9 cellular contexts compared by ENCODE assay signal in the genomic region with DNA sequence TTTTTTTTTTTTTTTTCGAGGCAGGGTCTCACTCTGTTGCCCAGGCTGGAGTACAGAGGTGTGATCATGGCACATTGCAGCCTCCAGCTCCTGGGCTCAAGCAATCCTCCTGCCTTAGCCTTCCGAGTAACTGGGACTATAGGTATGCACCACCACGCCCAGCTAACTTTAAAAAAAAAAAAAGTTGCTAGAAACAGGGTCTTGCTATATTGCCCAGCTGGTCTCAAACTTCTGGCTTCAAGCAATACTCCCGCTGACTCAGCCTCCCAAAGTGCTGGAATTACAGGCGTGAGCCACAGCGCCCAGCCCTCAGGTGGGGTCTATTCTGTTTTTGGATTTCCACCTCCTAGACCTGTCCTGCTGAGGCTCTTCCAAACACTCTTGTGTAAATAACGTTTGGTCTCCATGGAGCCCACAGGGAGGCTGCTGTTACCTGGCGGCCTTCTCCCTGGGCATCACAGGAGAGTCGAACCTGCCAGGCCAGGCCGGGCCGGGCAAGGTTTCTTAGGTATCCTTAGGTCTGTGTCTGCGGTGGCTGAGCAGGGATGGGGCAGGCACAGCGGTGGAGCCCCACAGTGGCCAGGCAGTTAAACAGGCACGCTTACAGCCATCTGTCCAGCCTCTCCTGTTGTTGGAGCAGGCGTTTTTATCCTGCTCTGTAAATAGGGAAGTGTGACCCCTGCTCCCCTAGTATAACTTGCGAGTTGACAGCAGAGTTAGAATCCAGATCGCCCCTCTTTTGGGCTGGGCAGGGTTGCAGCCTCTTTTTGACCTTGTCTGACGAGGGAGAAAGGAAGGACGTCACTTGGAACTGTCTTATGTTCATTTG. TPM values are rescaled to one million over a fixed set of nuclear protein-coding genes. Genes with fewer than 3 reads are reported as not detected.
A peak's percentile ranks its signal among the peaks of the same experiment; 100 is the strongest.
DNase-seq lines count a peak whose midpoint lies in the region; ATAC-seq, FAIRE-seq and TF ChIP-seq lines count a peak whose summit lies in the region.
"Had no signal": no experiment of that assay in that cellular context is flagged by ENCODE, and none has a peak within 500 bp of the region (broad histone marks: within the 10 kb centered on the region; RNA-seq: fewer than 3 reads in every experiment).

No MANE protein-coding gene starts in this region.

- TF ChIP-seq EP300 in K562 (IDR thresholded peaks at IDR 0.05; ENCODE audit: low read length): no peak

- H3K27me3 Mint-ChIP-seq in activated CD8-positive, alpha-beta T cell treated with anti-CD3 and anti-CD28 coated beads for 36 hours: no peaks in the 10 kb centered on the region

- H3K79me2 ChIP-seq in K562 (ENCODE audit: control insufficient read depth, insufficient read depth, low read length) (peaks cover 57% of the 10 kb centered on the region), hepatocyte (peaks cover 88% of the 10 kb centered on the region)

- H3K4me3 ChIP-seq in K562 (no peak overlapping the region), hepatocyte (no peak overlapping the region), small intestine (ENCODE audit: low read depth in 1 of 2, low read length in 2 of 2) (no peak overlapping the region)

- peaks cover 0 to 11% of the 10 kb centered on the region in 2 experiments; a peak in 2 of 5 replicates for H3K4me1 ChIP-seq in K562 (replicated peaks in 1 of 2; ENCODE audit: control insufficient read depth in 2 of 2, insufficient read depth in 2 of 2, low read length in 2 of 2)
- peaks cover 14% of the 10 kb centered on the region for H3K4me1 ChIP-seq in hepatocyte (ENCODE audit: insufficient read depth)
- peaks cover 0 to 2% of the 10 kb centered on the region in 2 donors for H3K4me1 ChIP-seq in small intestine (ENCODE audit: control insufficient read depth in 2 of 2, insufficient read depth in 1 of 2, low read depth in 1 of 2, low read length in 1 of 2)

- H3K9me1 ChIP-seq in K562 (ENCODE audit: control insufficient read depth, insufficient read depth, low read length): no peaks in the 10 kb centered on the region

- POLR2A ChIA-PET in K562 (lab: Yijun Ruan, JAX): interaction anchor here (0.6 to 1.4 kb wide), 2 partner anchors 17 to 287 kb away, joined by 3 to 6 read pairs; no protein-coding TSS in a partner anchor
- POLR2A ChIA-PET in activated CD8-positive, alpha-beta T cell treated with anti-CD3 and anti-CD28 coated beads for 36 hours (lab: Charles Lee): interaction anchor here (1.0 kb wide), 1 partner anchor 12 kb away, joined by 3 read pairs; no protein-coding TSS in a partner anchor

- H3K9me2 ChIP-seq in hepatocyte (replicated peaks; ENCODE audit: insufficient read depth): no peaks in the 10 kb centered on the region

- peak; percentile 91 for ATAC-seq in K562
- no peak for ATAC-seq in activated CD8-positive, alpha-beta T cell treated with anti-CD3 and anti-CD28 coated beads for 36 hours

- H3K9me3 ChIP-seq in K562 (replicated peaks; ENCODE audit: control insufficient read depth, insufficient read depth, low read depth, low read length) (no peaks in the 10 kb centered on the region), hepatocyte (ENCODE audit: low read depth) (no peaks in the 10 kb centered on the region), small intestine (ENCODE audit: control insufficient read depth, low read depth) (no peaks in the 10 kb centered on the region)

- CTCF ChIA-PET in K562 (lab: Yijun Ruan, JAX; ENCODE audit: low intra/inter-chr PET ratio): no interaction called here
- CTCF ChIA-PET in activated CD8-positive, alpha-beta T cell treated with anti-CD3 and anti-CD28 coated beads for 36 hours (lab: Charles Lee): no interaction called here

- no peak overlapping the region for H3K27ac Mint-ChIP-seq in activated CD8-positive, alpha-beta T cell treated with anti-CD3 and anti-CD28 coated beads for 36 hours

- TF ChIP-seq RAD21 in K562 (CRISPR knock-in tag; conservative IDR thresholded peaks at IDR 0.05 in 1 of 2, IDR thresholded peaks at IDR 0.05 in 1 of 2): peak in 1 of 2 experiments; percentile 58; a peak in 2 of 4 replicates

- H3K9me3 Mint-ChIP-seq in activated CD8-positive, alpha-beta T cell treated with anti-CD3 and anti-CD28 coated beads for 36 hours: no peaks in the 10 kb centered on the region

- peaks cover 7% of the 10 kb centered on the region for H4K20me1 ChIP-seq in K562 (replicated peaks; ENCODE audit: control insufficient read depth, insufficient read depth, low read length)
- peaks cover 5% of the 10 kb centered on the region for H4K20me1 ChIP-seq in hepatocyte (ENCODE audit: insufficient read depth, poor library complexity, severe bottlenecking)

- DNase-seq in HCEC 1CT: peak; percentile 35
- peak in 2 of 4 experiments; percentile 43 to 45 for DNase-seq in K562 (ENCODE audit: extremely low read depth in 1 of 4, low spot score in 3 of 4)
- peak; percentile 39 for DNase-seq in hepatocyte (ENCODE audit: low spot score)
- peak; percentile 73 for DNase-seq in small intestine
- no peak for DNase-seq in NCI-H2107 treated with DMSO at 0.1 percent for 48 hours (lab: John Stamatoyannopoulos, UW; ENCODE audit: unreplicated experiment)
- DNase-seq in GF-D8 (lab: John Stamatoyannopoulos, UW): no peak
- DNase-seq in NCI-H2029 (lab: John Stamatoyannopoulos, UW): no peak
- no peak for DNase-seq in activated CD8-positive, alpha-beta T cell treated with anti-CD3 and anti-CD28 coated beads for 36 hours

- intact Hi-C loops in K562 (cut with micrococcal nuclease): no loop called here
- intact Hi-C loops in activated CD8-positive, alpha-beta T cell treated with anti-CD3 and anti-CD28 coated beads for 36 hours (cut with micrococcal nuclease): no loop called here

- FAIRE-seq in K562 (lab: Jason Lieb, UNC) (no peak), small intestine (lab: Jason Lieb, UNC) (no peak)

- H3K27me3 ChIP-seq in K562 (ENCODE audit: control insufficient read depth in 2 of 2, insufficient read depth in 2 of 2, low read length in 2 of 2) (no peaks in the 10 kb centered on the region), hepatocyte (no peaks in the 10 kb centered on the region), small intestine (ENCODE audit: control insufficient read depth in 2 of 2, insufficient read depth in 2 of 2, low read length in 2 of 2) (no peaks in the 10 kb centered on the region)

- H3K36me3 Mint-ChIP-seq in activated CD8-positive, alpha-beta T cell treated with anti-CD3 and anti-CD28 coated beads for 36 hours (ENCODE audit: low read depth): peaks cover 14% of the 10 kb centered on the region

- TF ChIP-seq CTCF in K562 (IDR thresholded peaks at IDR 0.05 in 2 of 3, conservative IDR thresholded peaks at IDR 0.05 in 1 of 3; ENCODE audit: insufficient read depth in 2 of 3, low read depth in 1 of 3, low read length in 3 of 3) (peak; percentile 52 to 57 (median 52); a peak in 5 of 6 replicates), hepatocyte (IDR thresholded peaks at IDR 0.05; ENCODE audit: poor library complexity) (peak; percentile 23)
- no peak for TF ChIP-seq CTCF in activated CD8-positive, alpha-beta T cell treated with anti-CD3 and anti-CD28 coated beads for 36 hours (IDR thresholded peaks at IDR 0.05)

- H3K36me3 ChIP-seq in K562 (ENCODE audit: control insufficient read depth, insufficient read depth, low read length): peaks cover 25% of the 10 kb centered on the region; the same call in 2 of the 3 replicates
- no peaks in the 10 kb centered on the region for H3K36me3 ChIP-seq in hepatocyte (replicated peaks; ENCODE audit: insufficient read depth, low read depth)
- no peaks in the 10 kb centered on the region for H3K36me3 ChIP-seq in small intestine (ENCODE audit: control insufficient read depth in 2 of 2, insufficient read depth in 2 of 2, low read length in 2 of 2)

- H3K4me2 ChIP-seq in K562 (ENCODE audit: insufficient read depth, low read length): no peak overlapping the region
- H3K4me2 ChIP-seq in hepatocyte: peak overlapping the region; percentile 60

- 56% methylated on average over 18 of the region's 19 CpGs for WGBS in K562 (ENCODE audit: insufficient coverage, low coverage, missing lambda C conversion rate)
- 75% methylated on average over 17 of the region's 19 CpGs for WGBS in hepatocyte (ENCODE audit: low lambda C conversion rate, missing lambda C conversion rate)
- WGBS in small intestine, 3 donors: 38 to 63% (median 51%) methylated on average over 18 to 19 of the region's 19 CpGs

- BruUV-seq in K562 (replicated peaks; lab: Mats Ljungman, UMichigan): no TSS peak

- H3K27ac ChIP-seq in K562 (ENCODE audit: extremely low read depth, low read depth, low read length): no peak overlapping the region
- peak overlapping the region; percentile 85 for H3K27ac ChIP-seq in hepatocyte
- H3K27ac ChIP-seq in small intestine (ENCODE audit: low read depth in 1 of 2, low read length in 1 of 2): peak overlapping the region; percentile 80 to 82

- peaks cover 22% of the 10 kb centered on the region for H3K4me1 Mint-ChIP-seq in activated CD8-positive, alpha-beta T cell treated with anti-CD3 and anti-CD28 coated beads for 36 hours (ENCODE audit: low read depth)

- in situ Hi-C loops in K562 (cut with MboI): no loop called here

- peak overlapping the region in 1 of 2 experiments; percentile 6; a peak in 1 of 4 replicates for H3K9ac ChIP-seq in K562 (ENCODE audit: insufficient read depth in 1 of 2, low read depth in 2 of 2, low read length in 2 of 2)

- TF ChIP-seq POLR2A in K562 (conservative IDR thresholded peaks at IDR 0.05): no peak

- no peak overlapping the region for H2AFZ ChIP-seq in K562 (ENCODE audit: low read depth, low read length)
- no peak overlapping the region for H2AFZ ChIP-seq in hepatocyte

- H3K4me3 Mint-ChIP-seq in activated CD8-positive, alpha-beta T cell treated with anti-CD3 and anti-CD28 coated beads for 36 hours: no peak overlapping the region

RNA-seq across cellular contexts. Expression of a gene that starts 18.8 kb away (rescaled TPM):
- total RNA-seq in K562 (2011; cell fraction: chromatin; rRNA removed; ENCODE audit: low replicate concordance): 33.4 and 106 TPM in 2 replicates
- 69.5 and 71.2 TPM in 2 replicates for total RNA-seq in K562 (2011; cell fraction: nucleolus; rRNA removed)
- 36.4 and 44.3 TPM in 2 replicates for total RNA-seq in K562 (2011; cell fraction: nucleoplasm; rRNA removed)
- total RNA-seq in K562 (2014; rRNA removed) (28.6 and 36.7 TPM in 2 replicates), K562 (2014; rRNA removed; fragmentation: Illumina TruSeq; extraction: Trizol) (7.8 and 15.6 TPM in 2 replicates), K562 (2015; rRNA removed; fragmentation: Illumina TruSeq; extraction: Trizol) (33.2 and 34.3 TPM in 2 replicates), K562 (2021) (63.7 and 65.3 TPM in 2 replicates), hepatocyte (38.9 and 43.1 TPM in 2 replicates)
- polyA plus RNA-seq in K562 (2011; rRNA removed) (34.9 and 54.1 TPM in 2 replicates), K562 (2014; fragmentation: Illumina TruSeq; extraction: Trizol) (35.1 and 47.8 TPM in 2 replicates), K562 (2014; fragmentation: Nextera tagmentation; extraction: Ambion mirVana) (under 1 TPM; 0.27 to 0.78 TPM), K562 (2014; rRNA removed) (41.1 and 42.7 TPM in 2 replicates), hepatocyte (30.6 and 31.8 TPM in 2 replicates), small intestine (10 to 100 TPM; 18.6 to 29.0 (median 23.2) TPM)
- polyA plus RNA-seq in K562 (2011; cell fraction: cytosol; rRNA removed): 50.7 and 63.4 TPM in 2 replicates
- polyA plus RNA-seq in K562 (2011; cell fraction: nucleus; rRNA removed): 122 and 150 TPM in 2 replicates
- polyA plus RNA-seq in K562 (2012): 43.7 and 66.8 TPM in 2 replicates
- polyA minus RNA-seq in K562 (2011; rRNA and poly(A)+ RNA removed): 17.2 and 24.3 TPM in 2 replicates
- 35.5 and 58.1 TPM in 2 replicates for polyA minus RNA-seq in K562 (2011; cell fraction: cytosol; rRNA and poly(A)+ RNA removed)
- 17.6 and 24.7 TPM in 2 replicates for polyA minus RNA-seq in K562 (2011; cell fraction: nucleus; rRNA and poly(A)+ RNA removed)
- 10 to 100 TPM; 41.5 to 42.9 TPM for total RNA-seq in activated CD8-positive, alpha-beta T cell treated with anti-CD3 and anti-CD28 coated beads for 36 hours

RNA-seq across cellular contexts. Expression of a gene that starts 33.1 kb away (rescaled TPM):
- total RNA-seq in K562 (2011; cell fraction: chromatin; rRNA removed; ENCODE audit: low replicate concordance): 0.86 and 1.9 TPM in 2 replicates
- 1.1 and 1.8 TPM in 2 replicates for total RNA-seq in K562 (2011; cell fraction: nucleolus; rRNA removed)
- 1.1 and 1.6 TPM in 2 replicates for total RNA-seq in K562 (2011; cell fraction: nucleoplasm; rRNA removed)
- total RNA-seq in K562 (2014; rRNA removed) (0.41 and 0.78 TPM in 2 replicates), K562 (2014; rRNA removed; fragmentation: Illumina TruSeq; extraction: Trizol) (0.06 and 0.11 TPM in 2 replicates), K562 (2015; rRNA removed; fragmentation: Illumina TruSeq; extraction: Trizol) (0.26 and 0.43 TPM in 2 replicates), K562 (2021) (0.13 and 0.16 TPM in 2 replicates), hepatocyte (0.68 and 0.87 TPM in 2 replicates)
- polyA plus RNA-seq in K562 (2011; rRNA removed) (0.24 and 0.31 TPM in 2 replicates), K562 (2014; fragmentation: Illumina TruSeq; extraction: Trizol) (0.16 and 0.21 TPM in 2 replicates), K562 (2014; fragmentation: Nextera tagmentation; extraction: Ambion mirVana) (under 1 TPM; 0.01 to 0.03 TPM), K562 (2014; rRNA removed) (0.22 and 0.57 TPM in 2 replicates), hepatocyte (0.71 and 0.77 TPM in 2 replicates), small intestine (10 to 100 TPM; 10.4 to 51.2 (median 39.2) TPM)
- 0.18 and 0.34 TPM in 2 replicates for polyA plus RNA-seq in K562 (2011; cell fraction: cytosol; rRNA removed)
- polyA plus RNA-seq in K562 (2011; cell fraction: nucleus; rRNA removed): 0.94 and 1.9 TPM in 2 replicates
- polyA plus RNA-seq in K562 (2012): 0.25 and 0.55 TPM in 2 replicates
- polyA minus RNA-seq in K562 (2011; rRNA and poly(A)+ RNA removed): 0.12 and 0.35 TPM in 2 replicates
- polyA minus RNA-seq in K562 (2011; cell fraction: cytosol; rRNA and poly(A)+ RNA removed): not detected in 2 replicates
- 0.40 and 0.78 TPM in 2 replicates for polyA minus RNA-seq in K562 (2011; cell fraction: nucleus; rRNA and poly(A)+ RNA removed)
- total RNA-seq in activated CD8-positive, alpha-beta T cell treated with anti-CD3 and anti-CD28 coated beads for 36 hours: under 1 TPM; 0.56 to 0.81 TPM

RNA-seq across cellular contexts. Expression of a gene that starts 39.4 kb away (rescaled TPM):
- not detected in 2 replicates for total RNA-seq in K562 (2011; cell fraction: chromatin; rRNA removed; ENCODE audit: low replicate concordance)
- not detected in 2 replicates for total RNA-seq in K562 (2011; cell fraction: nucleolus; rRNA removed)
- total RNA-seq in K562 (2011; cell fraction: nucleoplasm; rRNA removed): not detected in 2 replicates
- not detected in 2 replicates for total RNA-seq in K562 (2014; rRNA removed)
- not detected in 2 replicates for total RNA-seq in K562 (2014; rRNA removed; fragmentation: Illumina TruSeq; extraction: Trizol)
- total RNA-seq in K562 (2015; rRNA removed; fragmentation: Illumina TruSeq; extraction: Trizol): not detected in 2 replicates
- total RNA-seq in K562 (2021): not detected in 2 replicates
- not detected in 2 replicates for polyA plus RNA-seq in K562 (2011; rRNA removed)
- not detected in 2 replicates for polyA plus RNA-seq in K562 (2011; cell fraction: cytosol; rRNA removed)
- polyA plus RNA-seq in K562 (2011; cell fraction: nucleus; rRNA removed): not detected in 2 replicates
- polyA plus RNA-seq in K562 (2012): not detected in 2 replicates
- polyA plus RNA-seq in K562 (2014; fragmentation: Illumina TruSeq; extraction: Trizol): not detected in 2 replicates
- not detected for polyA plus RNA-seq in K562 (2014; fragmentation: Nextera tagmentation; extraction: Ambion mirVana)
- not detected in 2 replicates for polyA plus RNA-seq in K562 (2014; rRNA removed)
- polyA minus RNA-seq in K562 (2011; rRNA and poly(A)+ RNA removed): not detected in 2 replicates
- not detected in 2 replicates for polyA minus RNA-seq in K562 (2011; cell fraction: cytosol; rRNA and poly(A)+ RNA removed)
- polyA minus RNA-seq in K562 (2011; cell fraction: nucleus; rRNA and poly(A)+ RNA removed): not detected in 2 replicates
- total RNA-seq in hepatocyte: 10.7 and 11.9 TPM in 2 replicates
- polyA plus RNA-seq in hepatocyte: 14.7 and 16.4 TPM in 2 replicates
- 10 to 100 TPM; 27.0 to 61.3 (median 45.9) TPM for polyA plus RNA-seq in small intestine
- not detected for total RNA-seq in activated CD8-positive, alpha-beta T cell treated with anti-CD3 and anti-CD28 coated beads for 36 hours
- total RNA-seq: T-helper 2 cell treated with Interferon-gamma antibody and Interleukin-4, amounts not matched to agents 100 ng/mL and 5 ng/mL, for 36 hours had no signal

RNA-seq across cellular contexts. Expression of a gene that starts 55.7 kb away (rescaled TPM):
- 0.16 TPM in 1 of 2 replicates, not detected in the other for total RNA-seq in K562 (2011; cell fraction: chromatin; rRNA removed; ENCODE audit: low replicate concordance)
- 0.50 TPM in 1 of 2 replicates, not detected in the other for total RNA-seq in K562 (2011; cell fraction: nucleolus; rRNA removed)
- total RNA-seq in K562 (2011; cell fraction: nucleoplasm; rRNA removed): 0.31 TPM in 1 of 2 replicates, not detected in the other
- 0.04 TPM in 1 of 2 replicates, not detected in the other for total RNA-seq in K562 (2014; rRNA removed)
- not detected in 2 replicates for total RNA-seq in K562 (2014; rRNA removed; fragmentation: Illumina TruSeq; extraction: Trizol)
- total RNA-seq in K562 (2015; rRNA removed; fragmentation: Illumina TruSeq; extraction: Trizol): not detected in 2 replicates
- 0.18 and 0.24 TPM in 2 replicates for total RNA-seq in K562 (2021)
- polyA plus RNA-seq in K562 (2011; rRNA removed): 0.14 and 0.43 TPM in 2 replicates
- polyA plus RNA-seq in K562 (2011; cell fraction: cytosol; rRNA removed): 0.09 and 0.63 TPM in 2 replicates
- polyA plus RNA-seq in K562 (2011; cell fraction: nucleus; rRNA removed): 0.10 and 0.20 TPM in 2 replicates
- 0.04 and 0.48 TPM in 2 replicates for polyA plus RNA-seq in K562 (2012)
- not detected in 2 replicates for polyA plus RNA-seq in K562 (2014; fragmentation: Illumina TruSeq; extraction: Trizol)
- polyA plus RNA-seq in K562 (2014; fragmentation: Nextera tagmentation; extraction: Ambion mirVana): not detected
- polyA plus RNA-seq in K562 (2014; rRNA removed): not detected in 2 replicates
- polyA minus RNA-seq in K562 (2011; rRNA and poly(A)+ RNA removed): 0.11 and 0.27 TPM in 2 replicates
- not detected in 2 replicates for polyA minus RNA-seq in K562 (2011; cell fraction: cytosol; rRNA and poly(A)+ RNA removed)
- 0.56 TPM in 1 of 2 replicates, not detected in the other for polyA minus RNA-seq in K562 (2011; cell fraction: nucleus; rRNA and poly(A)+ RNA removed)
- total RNA-seq in hepatocyte: 109 and 117 TPM in 2 replicates
- 102 and 120 TPM in 2 replicates for polyA plus RNA-seq in hepatocyte
- 100 to 1,000 TPM in 2 of 3 donors, 10 to 100 TPM in 1; 76.2 to 371 (median 218) TPM for polyA plus RNA-seq in small intestine
- total RNA-seq in activated CD8-positive, alpha-beta T cell treated with anti-CD3 and anti-CD28 coated beads for 36 hours: not detected
- total RNA-seq: T-helper 2 cell treated with Interferon-gamma antibody and Interleukin-4, amounts not matched to agents 100 ng/mL and 5 ng/mL, for 36 hours had no signal

Comparison
In these comparisons a context has a peak if more than half of its experiments do, and no peak if none do; other contexts are left out.
1. DNase-seq: peak in HCEC 1CT (single experiment), hepatocyte (single experiment) and small intestine (single experiment); none in NCI-H2107 treated with DMSO at 0.1 percent for 48 hours (single experiment), GF-D8 (single experiment), NCI-H2029 (single experiment) and activated CD8-positive, alpha-beta T cell treated with anti-CD3 and anti-CD28 coated beads for 36 hours (single experiment).
2. RNA of a gene that starts 39.4 kb away (total RNA-seq): 10.7 to 11.9 TPM in hepatocyte; not detected in K562 and not detected in activated CD8-positive, alpha-beta T cell treated with anti-CD3 and anti-CD28 coated beads for 36 hours; every median in the first group is over 10 times any median in the second.